Comparison of ENCODE assay signal across 25 cellular contexts in the genomic region with DNA sequence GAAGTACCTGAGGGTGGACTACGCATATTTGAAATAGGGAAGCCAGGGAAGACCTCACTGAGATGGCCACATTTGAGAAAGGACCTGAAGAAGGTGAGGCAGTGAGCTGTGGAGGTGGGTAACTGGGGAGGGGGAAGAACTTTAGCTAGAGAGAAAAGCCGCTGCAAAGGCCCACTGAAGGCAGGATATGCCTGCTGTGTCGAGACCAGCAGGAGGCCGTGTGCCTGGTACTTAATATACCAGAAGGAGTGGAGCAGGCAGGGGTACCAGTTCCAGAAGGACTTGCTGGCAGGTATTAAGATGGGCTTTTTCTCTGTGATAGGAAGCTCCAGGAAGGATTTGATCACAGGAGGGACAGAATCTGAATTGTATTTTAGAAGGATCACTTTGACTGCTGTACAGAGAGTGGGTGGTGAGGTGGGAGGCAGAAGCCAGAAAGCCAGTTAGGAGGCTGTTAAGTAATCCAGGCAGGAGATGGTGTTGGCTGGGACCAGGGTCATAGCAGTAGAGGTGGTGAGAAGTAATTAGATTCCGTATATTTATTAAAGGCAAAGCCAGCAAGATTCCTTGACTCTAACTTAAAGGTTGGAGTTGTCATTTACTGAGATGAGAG. TPM values are rescaled to one million over a fixed set of nuclear protein-coding genes. Genes with fewer than 3 reads are reported as not detected.
A peak's percentile ranks its signal among the peaks of the same experiment; 100 is the strongest.
DNase-seq lines count a peak whose midpoint lies in the region; ATAC-seq, FAIRE-seq and TF ChIP-seq lines count a peak whose summit lies in the region.
"Had no signal": no experiment of that assay in that cellular context is flagged by ENCODE, and none has a peak within 500 bp of the region (broad histone marks: within the 10 kb centered on the region; RNA-seq: fewer than 3 reads in every experiment).

No MANE protein-coding gene starts in this region.

- peaks cover 26% of the 10 kb centered on the region; the same call in 1 of the 2 replicates for H4K20me1 ChIP-seq in BLaER1
- H4K20me1 ChIP-seq in GM23338 (replicated peaks; ENCODE audit: insufficient read depth) = no peaks in the 10 kb centered on the region
- H4K20me1 ChIP-seq in keratinocyte (ENCODE audit: control insufficient read depth, extremely low read depth, insufficient read depth, low read length) = no peaks in the 10 kb centered on the region

- no peaks in the 10 kb centered on the region for H3K9me2 ChIP-seq in GM23338 (ENCODE audit: insufficient read depth)
- H3K9me2 ChIP-seq: SK-N-SH had no signal

- H3K27ac Mint-ChIP-seq in GM23338 (no peak overlapping the region), WTC11 (no peak overlapping the region)
- H3K27ac Mint-ChIP-seq: brain had no signal

- POLR2A ChIA-PET in WTC11 (lab: Charles Lee) = no interaction called here

- H3K9me3 ChIP-seq in BLaER1 (no peaks in the 10 kb centered on the region), keratinocyte (ENCODE audit: control insufficient read depth, low read depth, low read length) (no peaks in the 10 kb centered on the region)
- H3K9me3 ChIP-seq: esophagus muscularis mucosa, gastrocnemius medialis, right lobe of liver, SK-N-SH, tibial artery had no signal

- peaks cover 4% of the 10 kb centered on the region for H3K9me1 ChIP-seq in keratinocyte (ENCODE audit: control insufficient read depth, extremely low read depth, insufficient read depth, low read length)

- H3K27me3 Mint-ChIP-seq in GM23338 (ENCODE audit: insufficient read depth, low read depth, poor library complexity) (peaks cover 1% of the 10 kb centered on the region), WTC11 (ENCODE audit: low read depth) (no peaks in the 10 kb centered on the region)
- H3K27me3 Mint-ChIP-seq: brain; stimulated activated naive CD8-positive, alpha-beta T cell treated with anti-CD3 and anti-CD28 coated beads, Interleukin-15, amount 100 ng/mL, for 72 hours had no signal

- H3K27ac ChIP-seq in BLaER1 (no peak overlapping the region), GM23338 (ENCODE audit: low read depth) (no peak overlapping the region), keratinocyte (ENCODE audit: control insufficient read depth, insufficient read depth, low read length) (peak overlapping the region; percentile 93)
- H3K27ac ChIP-seq: esophagus muscularis mucosa, gastrocnemius medialis, right lobe of liver, tibial artery had no signal

- H3K4me1 Mint-ChIP-seq in GM23338 = peaks cover 27% of the 10 kb centered on the region
- H3K4me1 Mint-ChIP-seq in WTC11 = peaks cover 22% of the 10 kb centered on the region
- H3K4me1 Mint-ChIP-seq: brain had no signal

- H3K4me3 ChIP-seq in BLaER1 = no peak overlapping the region
- H3K4me3 ChIP-seq in GM23338 = no peak overlapping the region
- no peak overlapping the region for H3K4me3 ChIP-seq in keratinocyte (ENCODE audit: control insufficient read depth in 2 of 3, extremely low read depth in 1 of 3, insufficient read depth in 2 of 3, low read depth in 1 of 3, low read length in 3 of 3)
- H3K4me3 ChIP-seq: esophagus muscularis mucosa, gastrocnemius medialis, right lobe of liver, tibial artery had no signal

- dilution Hi-C loops in keratinocyte (cut with MboI; ENCODE audit: extremely low pct_ligation_motif_present, low sequenced_read_pairs) = no loop called here

- H3K4me2 ChIP-seq in BLaER1 (peak overlapping the region; percentile 63; the same call in 1 of the 2 replicates), GM23338 (0 out of 2 replicates have a peak overlapping the region, but pooled peaks have one; percentile 15), keratinocyte (ENCODE audit: control insufficient read depth, extremely low read depth, insufficient read depth, low read depth, low read length) (no peak overlapping the region)
- H3K4me2 ChIP-seq: SK-N-SH had no signal

- H2AFZ ChIP-seq in GM23338 (no peak overlapping the region), keratinocyte (ENCODE audit: control insufficient read depth, low read length) (no peak overlapping the region)

- no peak overlapping the region for H3K9ac ChIP-seq in BLaER1
- H3K9ac ChIP-seq in keratinocyte (ENCODE audit: control insufficient read depth, extremely low read depth, insufficient read depth, low read length) = peak overlapping the region; percentile 78
- H3K9ac ChIP-seq: SK-N-SH had no signal

- no peak for TF ChIP-seq CTCF in GM23338 (conservative IDR thresholded peaks at IDR 0.05; ENCODE audit: low read depth in 2 of 2)
- no peak for TF ChIP-seq CTCF in WTC11 (IDR thresholded peaks at IDR 0.05)
- TF ChIP-seq CTCF in keratinocyte (optimal IDR thresholded peaks at IDR 0.05 in 1 of 3, IDR thresholded peaks at IDR 0.05 in 1 of 3, conservative IDR thresholded peaks at IDR 0.05 in 1 of 3; ENCODE audit: extremely low read depth in 1 of 3, insufficient read depth in 2 of 3, low read length in 3 of 3) = no peak

- FAIRE-seq in keratinocyte (lab: Jason Lieb, UNC) = no peak

- DNase-seq in GM23338 (ENCODE audit: low spot score) = peak; percentile 45
- DNase-seq in WTC11 (ENCODE audit: low spot score) = no peak
- no peak for DNase-seq in keratinocyte (ENCODE audit: low read depth, low spot score)
- no peak for DNase-seq in DMS53 (lab: John Stamatoyannopoulos, UW)
- DNase-seq in NCI-H748 (lab: John Stamatoyannopoulos, UW; ENCODE audit: unreplicated experiment) = no peak
- DNase-seq in ecto neural progenitor cell (ENCODE audit: low spot score) = no peak
- DNase-seq: activated CD4-positive, alpha-beta T cell treated with anti-CD3 and anti-CD28 coated beads, Interleukin-2, amount 50 U/mL, for 4 hours; effector CD8-positive, alpha-beta T cell; gastrocnemius medialis; GDM1; GOT3; hypothalamus; islet precursor cell; NCI-H1105; NCI-H2029; NCI-H226; NCI-H82; right lobe of liver; SK-N-SH; stimulated activated CD4-positive, alpha-beta T cell treated with anti-CD3 and anti-CD28 coated beads, Interleukin-4, amount 100 ng/mL, for 4 hours; stimulated activated naive CD8-positive, alpha-beta T cell treated with anti-CD3 and anti-CD28 coated beads, Interleukin-15, amount 100 ng/mL, for 72 hours; tibial artery had no signal

- no peaks in the 10 kb centered on the region for H3K27me3 ChIP-seq in BLaER1
- no peaks in the 10 kb centered on the region for H3K27me3 ChIP-seq in GM23338 (ENCODE audit: insufficient read depth)
- H3K27me3 ChIP-seq in keratinocyte (ENCODE audit: control insufficient read depth, extremely low read depth, insufficient read depth, low read length) = no peaks in the 10 kb centered on the region
- H3K27me3 ChIP-seq: esophagus muscularis mucosa, gastrocnemius medialis, right lobe of liver, tibial artery had no signal

- peak; percentile 35; the same call in 2 of the 3 replicates for ATAC-seq in GM23338
- peak; percentile 59 for ATAC-seq in WTC11
- ATAC-seq: gastrocnemius medialis; right lobe of liver; stimulated activated naive CD8-positive, alpha-beta T cell treated with anti-CD3 and anti-CD28 coated beads, Interleukin-15, amount 100 ng/mL, for 72 hours had no signal

- H3K79me2 ChIP-seq in GM23338 (replicated peaks; ENCODE audit: insufficient read depth) (no peaks in the 10 kb centered on the region), keratinocyte (ENCODE audit: control insufficient read depth, insufficient read depth, low read length) (peaks cover 68% of the 10 kb centered on the region)

- H3K36me3 ChIP-seq in BLaER1 (no peaks in the 10 kb centered on the region), GM23338 (ENCODE audit: insufficient read depth) (no peaks in the 10 kb centered on the region), keratinocyte (ENCODE audit: control insufficient read depth in 2 of 2, extremely low read depth in 1 of 2, insufficient read depth in 2 of 2, low read length in 2 of 2) (peaks cover 9 to 13% of the 10 kb centered on the region in 2 experiments)
- H3K36me3 ChIP-seq: esophagus muscularis mucosa, gastrocnemius medialis, right lobe of liver, tibial artery had no signal

- peaks cover 9% of the 10 kb centered on the region; the same call in 1 of the 3 replicates for H3K36me3 Mint-ChIP-seq in GM23338 (ENCODE audit: low read depth)
- H3K36me3 Mint-ChIP-seq in WTC11 = peaks cover 7% of the 10 kb centered on the region
- H3K36me3 Mint-ChIP-seq: brain had no signal

- CTCF ChIA-PET in WTC11 (lab: Charles Lee) = interaction anchor here (0.8 to 1.0 kb wide), 2 partner anchors 8 to 79 kb away, joined by 3 to 4 read pairs; no protein-coding TSS in a partner anchor

- no peaks in the 10 kb centered on the region for H3F3A ChIP-seq in GM23338 (replicated peaks; ENCODE audit: low read depth)

- H3K4me1 ChIP-seq in BLaER1 (peaks cover 36% of the 10 kb centered on the region), GM23338 (ENCODE audit: insufficient read depth) (peaks cover 9% of the 10 kb centered on the region), keratinocyte (ENCODE audit: control insufficient read depth, extremely low read depth, insufficient read depth, low read length) (peaks cover 69% of the 10 kb centered on the region)
- H3K4me1 ChIP-seq: tibial artery had no signal

- H3K9me3 Mint-ChIP-seq in GM23338 (peaks cover 4% of the 10 kb centered on the region; the same call in 2 of the 3 replicates), WTC11 (peaks cover 10% of the 10 kb centered on the region)
- H3K9me3 Mint-ChIP-seq: brain; stimulated activated naive CD8-positive, alpha-beta T cell treated with anti-CD3 and anti-CD28 coated beads, Interleukin-15, amount 100 ng/mL, for 72 hours had no signal

- H3K4me3 Mint-ChIP-seq in GM23338 (peak overlapping the region; percentile 1; the same call in 1 of the 3 replicates), WTC11 (no peak overlapping the region)
- H3K4me3 Mint-ChIP-seq: brain; stimulated activated naive CD8-positive, alpha-beta T cell treated with anti-CD3 and anti-CD28 coated beads, Interleukin-15, amount 100 ng/mL, for 72 hours had no signal

RNA-seq across cellular contexts. Expression of gene FANCE, which starts 54.2 kb away (rescaled TPM):
- total RNA-seq in GM23338 (2014; rRNA removed; shearing (Covaris generic)) = 18.5 and 25.5 TPM in 2 replicates
- 5.4 and 6.5 TPM in 2 replicates for polyA plus RNA-seq in GM23338 (2016; fragmentation: Nextera tagmentation; extraction: Ambion mirVana)
- total RNA-seq in WTC11 (2021) = 15.7 to 22.3 TPM (median 17.6 TPM) in 3 replicates
- 4.2 to 6.4 TPM (median 5.8 TPM) in 3 replicates for polyA plus RNA-seq in keratinocyte
- polyA plus RNA-seq in keratinocyte (2011; ENCODE audit: low read depth) = 3.4 TPM
- polyA plus RNA-seq in keratinocyte (2011; cell fraction: cytosol; rRNA removed) = 2.8 and 2.9 TPM in 2 replicates
- polyA plus RNA-seq in keratinocyte (2011; cell fraction: nucleus; rRNA removed) = 3.0 and 3.4 TPM in 2 replicates
- 3.6 and 12.0 TPM in 2 replicates for polyA plus RNA-seq in keratinocyte (2012; ENCODE audit: low replicate concordance)
- 3.6 to 6.3 TPM (median 4.8 TPM) in 3 replicates for polyA minus RNA-seq in keratinocyte
- polyA minus RNA-seq in keratinocyte (2011; cell fraction: cytosol; rRNA and poly(A)+ RNA removed) = 3.3 TPM
- polyA minus RNA-seq in keratinocyte (2011; cell fraction: nucleus; rRNA and poly(A)+ RNA removed) = 1.3 and 2.1 TPM in 2 replicates

RNA-seq across cellular contexts. Expression of gene PPARD, which starts 55.6 kb away (rescaled TPM):
- 8.7 and 9.7 TPM in 2 replicates for total RNA-seq in GM23338 (2014; rRNA removed; shearing (Covaris generic))
- 4.8 and 5.1 TPM in 2 replicates for polyA plus RNA-seq in GM23338 (2016; fragmentation: Nextera tagmentation; extraction: Ambion mirVana)
- total RNA-seq in WTC11 (2021) = 14.7 to 17.1 TPM (median 16.8 TPM) in 3 replicates
- 15.1 to 24.4 TPM (median 20.6 TPM) in 3 replicates for polyA plus RNA-seq in keratinocyte
- polyA plus RNA-seq in keratinocyte (2011; ENCODE audit: low read depth) = 11.1 TPM
- polyA plus RNA-seq in keratinocyte (2011; cell fraction: cytosol; rRNA removed) = 17.4 and 22.7 TPM in 2 replicates
- 30.6 and 39.0 TPM in 2 replicates for polyA plus RNA-seq in keratinocyte (2011; cell fraction: nucleus; rRNA removed)
- polyA plus RNA-seq in keratinocyte (2012; ENCODE audit: low replicate concordance) = 31.1 and 48.5 TPM in 2 replicates
- 28.7 to 66.9 TPM (median 29.2 TPM) in 3 replicates for polyA minus RNA-seq in keratinocyte
- 21.1 TPM for polyA minus RNA-seq in keratinocyte (2011; cell fraction: cytosol; rRNA and poly(A)+ RNA removed)
- polyA minus RNA-seq in keratinocyte (2011; cell fraction: nucleus; rRNA and poly(A)+ RNA removed) = 16.0 and 19.2 TPM in 2 replicates
